1 cellular context compared by ENCODE assay signal in genomic region chr2:20171445-20171977, GRCh38.
A peak's percentile ranks its signal among the peaks of the same experiment; 100 is the strongest.
TF ChIP-seq lines count a peak whose summit lies in the region.

No MANE protein-coding gene starts in this region.

TF ChIP-seq in HepG2, 621 proteins besides CTCF, POLR2A, EP300 and RAD21 (continued from another document and continues in another):
- no peak for TF ChIP-seq KAT7 (CRISPR knock-in tag; IDR thresholded peaks at IDR 0.05; ENCODE audit: borderline replicate concordance)
- TF ChIP-seq ZNF768 (CRISPR knock-in tag; IDR thresholded peaks at IDR 0.05) = no peak
- TF ChIP-seq MTA3 (CRISPR knock-in tag; IDR thresholded peaks at IDR 0.05) = no peak
- TF ChIP-seq ZNF549 (CRISPR knock-in tag; IDR thresholded peaks at IDR 0.05) = no peak
- TF ChIP-seq ZNF10 (CRISPR knock-in tag; IDR thresholded peaks at IDR 0.05; ENCODE audit: borderline replicate concordance, low read depth) = no peak
- TF ChIP-seq MAFK (conservative IDR thresholded peaks at IDR 0.05 in 1 of 2, IDR thresholded peaks at IDR 0.05 in 1 of 2; ENCODE audit: low read length in 2 of 2) = no peak
- TF ChIP-seq ZNF577 (CRISPR knock-in tag; IDR thresholded peaks at IDR 0.05; ENCODE audit: borderline replicate concordance, low read depth) = no peak
- no peak for TF ChIP-seq ZNF468 (CRISPR knock-in tag; IDR thresholded peaks at IDR 0.05)
- TF ChIP-seq SMC3 (IDR thresholded peaks at IDR 0.05; ENCODE audit: low read length) = no peak
- TF ChIP-seq PATZ1 (CRISPR knock-in tag; IDR thresholded peaks at IDR 0.05) = peak; percentile 33; the same call in 1 of the 2 replicates
- TF ChIP-seq ARID3A (IDR thresholded peaks at IDR 0.05; ENCODE audit: low read depth, low read length) = no peak
- no peak for TF ChIP-seq SP1 (IDR thresholded peaks at IDR 0.05)
- TF ChIP-seq SP1 (CRISPR knock-in tag; IDR thresholded peaks at IDR 0.05) = no peak
- no peak for TF ChIP-seq ATF2 (CRISPR knock-in tag; IDR thresholded peaks at IDR 0.05)
- no peak for TF ChIP-seq ZNF574 (CRISPR knock-in tag; IDR thresholded peaks at IDR 0.05)
- TF ChIP-seq GLMP (CRISPR knock-in tag; IDR thresholded peaks at IDR 0.05; ENCODE audit: borderline replicate concordance) = no peak
- no peak for TF ChIP-seq FUBP1 (CRISPR knock-in tag; IDR thresholded peaks at IDR 0.05; ENCODE audit: borderline replicate concordance)
- TF ChIP-seq PCBP1 (IDR thresholded peaks at IDR 0.05; ENCODE audit: borderline replicate concordance, low read depth, low read length) = no peak
- TF ChIP-seq CBX1 (IDR thresholded peaks at IDR 0.05; ENCODE audit: low read depth) = no peak
- no peak for TF ChIP-seq CCAR2 (optimal IDR thresholded peaks at IDR 0.05; ENCODE audit: low read depth, low read length)
- no peak for TF ChIP-seq ZNF142 (CRISPR knock-in tag; IDR thresholded peaks at IDR 0.05)
- peak; percentile 50; the same call in 1 of the 2 replicates for TF ChIP-seq NCOR1 (IDR thresholded peaks at IDR 0.05; ENCODE audit: borderline replicate concordance, low read length)
- TF ChIP-seq SNRNP70 (IDR thresholded peaks at IDR 0.05; ENCODE audit: low read depth, low read length) = no peak
- no peak for TF ChIP-seq PRMT3 (CRISPR knock-in tag; IDR thresholded peaks at IDR 0.05; ENCODE audit: borderline replicate concordance, low read depth)
- no peak for TF ChIP-seq SMYD3 (CRISPR knock-in tag; IDR thresholded peaks at IDR 0.05)
- TF ChIP-seq ZFYVE20 (CRISPR knock-in tag; IDR thresholded peaks at IDR 0.05; ENCODE audit: borderline replicate concordance, low read depth) = no peak
- TF ChIP-seq ZNF800 (CRISPR knock-in tag; IDR thresholded peaks at IDR 0.05) = no peak
- TF ChIP-seq NR0B2 (CRISPR knock-in tag; IDR thresholded peaks at IDR 0.05) = peak; percentile 70
- 0 out of 2 replicates have a peak, but pooled peaks have one; percentile 1 for TF ChIP-seq EHMT2 (IDR thresholded peaks at IDR 0.05; ENCODE audit: borderline replicate concordance, low read depth, low read length)
- no peak for TF ChIP-seq ZFP36 (IDR thresholded peaks at IDR 0.05; ENCODE audit: borderline replicate concordance, low read depth, low read length, partially characterized antibody)
- no peak for TF ChIP-seq ZNF737 (CRISPR knock-in tag; IDR thresholded peaks at IDR 0.05; ENCODE audit: borderline replicate concordance)
- no peak for TF ChIP-seq HCFC1 (IDR thresholded peaks at IDR 0.05; ENCODE audit: low read depth, low read length)
- no peak for TF ChIP-seq ZNF503 (CRISPR knock-in tag; IDR thresholded peaks at IDR 0.05)
- TF ChIP-seq HOXD1 (CRISPR knock-in tag; IDR thresholded peaks at IDR 0.05) = no peak
- no peak for TF ChIP-seq RXRB (CRISPR knock-in tag; IDR thresholded peaks at IDR 0.05; ENCODE audit: borderline replicate concordance)
- TF ChIP-seq ZNF232 (CRISPR knock-in tag; IDR thresholded peaks at IDR 0.05; ENCODE audit: borderline replicate concordance) = no peak
- TF ChIP-seq SUZ12 (IDR thresholded peaks at IDR 0.05; ENCODE audit: low read depth, low read length) = no peak
- TF ChIP-seq ZNF256 (CRISPR knock-in tag; conservative IDR thresholded peaks at IDR 0.05) = no peak
